9 cellular contexts compared by ENCODE assay signal in the genomic region with DNA sequence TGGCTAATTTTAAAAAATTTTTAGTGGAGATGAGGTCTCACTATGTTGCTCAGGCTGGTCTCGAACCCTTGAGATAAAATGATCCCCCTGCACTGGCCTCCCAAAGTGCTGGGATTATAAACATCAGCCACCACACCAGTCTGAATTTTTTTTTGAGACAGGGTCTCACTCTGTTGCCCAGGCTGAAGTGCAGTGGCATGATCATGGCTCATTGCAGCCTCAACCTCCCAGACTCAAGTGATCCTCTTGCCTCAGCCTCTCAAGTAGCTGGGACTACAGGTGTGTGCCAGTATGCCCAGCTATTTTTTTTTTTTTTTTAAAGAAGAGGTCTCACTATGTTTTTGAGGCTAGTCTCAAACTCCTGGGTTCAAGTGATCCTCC. TPM values are rescaled to one million over a fixed set of nuclear protein-coding genes. Genes with fewer than 3 reads are reported as not detected.
"Had no signal": no experiment of that assay in that cellular context is flagged by ENCODE, and none has a peak within 500 bp of the region (broad histone marks: within the 10 kb centered on the region; RNA-seq: fewer than 3 reads in every experiment).

No MANE protein-coding gene starts in this region.

RNA-seq across cellular contexts. Expression of gene TXNDC2, which starts 13.8 kb away (rescaled TPM):
- total RNA-seq: activated CD8-positive, alpha-beta memory T cell treated with anti-CD3 and anti-CD28 coated beads, Interleukin-2, amount 10 ng/mL, durations not matched to agents 7 days and 5 days; activated naive CD8-positive, alpha-beta T cell treated with anti-CD3 and anti-CD28 coated beads, Interleukin-2, amount 10 ng/mL, durations not matched to agents 7 days and 5 days; activated T-helper 17 cell treated with anti-CD3 and anti-CD28 coated beads, Interleukin-2, amount 50 U/mL, for 72 hours; body of pancreas; cardiac septum; MCF 10A; Peyer's patch; Right ventricle myocardium inferior; SK-MEL-5 had no signal
